In the genomic region with DNA sequence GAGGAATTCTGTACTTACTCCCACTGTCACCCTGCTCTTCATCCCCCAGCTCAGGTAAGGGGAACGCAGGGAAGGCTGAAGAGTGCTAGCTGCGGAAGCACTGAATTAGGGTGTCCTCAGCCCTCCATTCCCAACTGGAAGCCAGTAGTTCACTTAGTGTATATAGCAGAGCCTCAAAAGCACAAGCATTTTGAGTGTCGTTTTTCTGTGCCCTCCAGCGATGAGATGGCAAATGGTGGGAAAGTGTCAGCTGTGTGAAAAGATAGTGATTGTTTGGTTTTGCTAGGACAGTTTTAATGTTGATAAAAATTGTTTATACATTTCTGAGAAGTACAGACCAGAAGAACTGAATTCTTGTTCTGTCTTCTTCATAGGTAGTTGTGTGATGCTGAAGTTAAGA, we compare ENCODE assay signal across 15 cellular contexts.
"Had no signal": no experiment of that assay in that cellular context is flagged by ENCODE, and none has a peak within 500 bp of the region (broad histone marks: within the 10 kb centered on the region; RNA-seq: fewer than 3 reads in every experiment).

No MANE protein-coding gene starts in this region.

- H3K9me3 Mint-ChIP-seq: activated CD4-positive, alpha-beta T cell treated with anti-CD3 and anti-CD28 coated beads, Interleukin-2, amount 10 ng/mL, durations not matched to agents 24 days and 14 days; activated naive CD4-positive, alpha-beta T cell treated with anti-CD3 and anti-CD28 coated beads, Interleukin-2, amount 10 ng/mL, durations not matched to agents 7 days and 5 days; naive B cell; WTC11 had no signal

- H3K4me1 ChIP-seq: gastrocnemius medialis, parathyroid adenoma, SJSA1, upper lobe of right lung had no signal

- H3K4me1 Mint-ChIP-seq: WTC11 had no signal

- DNase-seq: activated CD4-positive, alpha-beta T cell treated with anti-CD3 and anti-CD28 coated beads, Interleukin-2, amount 10 ng/mL, durations not matched to agents 24 days and 14 days; activated naive CD4-positive, alpha-beta T cell treated with anti-CD3 and anti-CD28 coated beads, Interleukin-2, amount 10 ng/mL, durations not matched to agents 7 days and 5 days; activated T-cell treated with anti-CD3 and anti-CD28 coated beads for 4 hours; gastrocnemius medialis; heart right ventricle; naive B cell; stimulated activated CD4-positive, alpha-beta T cell treated with anti-CD3 and anti-CD28 coated beads, Interleukin-15, amount 100 ng/mL, for 24 hours; stimulated activated CD4-positive, alpha-beta T cell treated with anti-CD3 and anti-CD28 coated beads, Interleukin-4, amount 100 ng/mL, for 24 hours; stimulated activated naive CD4-positive, alpha-beta T cell treated with Interleukin-2 at 50 U/mL for 16 hours; T-helper 2 cell; upper lobe of right lung had no signal

- H3K9ac ChIP-seq: parathyroid adenoma had no signal

- H3K27me3 ChIP-seq: gastrocnemius medialis, heart right ventricle, SJSA1, upper lobe of right lung had no signal

- H3K27me3 Mint-ChIP-seq: activated CD4-positive, alpha-beta T cell treated with anti-CD3 and anti-CD28 coated beads, Interleukin-2, amount 10 ng/mL, durations not matched to agents 24 days and 14 days; activated naive CD4-positive, alpha-beta T cell treated with anti-CD3 and anti-CD28 coated beads, Interleukin-2, amount 10 ng/mL, durations not matched to agents 7 days and 5 days; naive B cell had no signal

- H2AFZ ChIP-seq: parathyroid adenoma had no signal

- H3K4me3 Mint-ChIP-seq: activated CD4-positive, alpha-beta T cell treated with anti-CD3 and anti-CD28 coated beads, Interleukin-2, amount 10 ng/mL, durations not matched to agents 24 days and 14 days; activated naive CD4-positive, alpha-beta T cell treated with anti-CD3 and anti-CD28 coated beads, Interleukin-2, amount 10 ng/mL, durations not matched to agents 7 days and 5 days; naive B cell; WTC11 had no signal

- H3K27ac Mint-ChIP-seq: activated CD4-positive, alpha-beta T cell treated with anti-CD3 and anti-CD28 coated beads, Interleukin-2, amount 10 ng/mL, durations not matched to agents 24 days and 14 days; activated naive CD4-positive, alpha-beta T cell treated with anti-CD3 and anti-CD28 coated beads, Interleukin-2, amount 10 ng/mL, durations not matched to agents 7 days and 5 days; naive B cell; WTC11 had no signal

- H3K4me3 ChIP-seq: gastrocnemius medialis, heart right ventricle, SJSA1, thoracic aorta, upper lobe of right lung had no signal

- H3K9me3 ChIP-seq: gastrocnemius medialis, heart right ventricle, SJSA1, thoracic aorta, upper lobe of right lung had no signal

- H3K27ac ChIP-seq: gastrocnemius medialis, heart right ventricle, parathyroid adenoma, SJSA1, thoracic aorta, upper lobe of right lung had no signal
